In the genomic region with DNA sequence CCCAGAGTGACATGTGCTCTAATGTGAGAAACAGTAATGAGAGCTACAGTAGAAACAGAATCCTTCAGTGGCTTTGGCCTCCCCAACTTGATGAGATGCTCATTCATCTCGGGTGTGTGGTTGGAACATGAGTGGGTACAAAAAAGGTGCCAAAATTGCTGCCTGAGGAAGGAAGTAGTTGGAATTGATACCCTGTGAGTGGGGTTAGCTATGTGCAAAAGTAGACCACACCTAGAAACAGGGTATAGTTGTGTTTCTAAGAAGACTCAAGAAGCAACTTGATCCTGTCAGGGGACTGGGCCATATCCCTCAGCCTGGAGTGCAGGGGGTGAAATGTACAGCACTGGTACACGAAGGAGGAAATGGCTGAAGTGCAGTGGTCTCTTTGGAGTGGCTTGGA, we compare ENCODE assay signal across 18 cellular contexts.
DNase-seq lines count a peak whose midpoint lies in the region; ATAC-seq and TF ChIP-seq lines count a peak whose summit lies in the region.
"Had no signal": no experiment of that assay in that cellular context is flagged by ENCODE, and none has a peak within 500 bp of the region (broad histone marks: within the 10 kb centered on the region; RNA-seq: fewer than 3 reads in every experiment).

No MANE protein-coding gene starts in this region.

- H3K27ac Mint-ChIP-seq in activated naive CD4-positive, alpha-beta T cell treated with anti-CD3 and anti-CD28 coated beads for 36 hours = no peak overlapping the region
- peak overlapping the region; percentile 68 for H3K27ac Mint-ChIP-seq in activated T-helper 17 cell treated with anti-CD3 and anti-CD28 coated beads, Interleukin-2, amount 50 U/mL, for 72 hours
- peak overlapping the region; percentile 86 for H3K27ac Mint-ChIP-seq in stimulated activated effector memory CD8-positive, alpha-beta T cell treated with anti-CD3 and anti-CD28 coated beads, Interleukin-12 subunit alpha, Interleukin-12 subunit beta, amount 100 ng/mL, for 72 hours
- H3K27ac Mint-ChIP-seq: CD14-positive monocyte had no signal

- CTCF ChIA-PET in activated naive CD4-positive, alpha-beta T cell treated with anti-CD3 and anti-CD28 coated beads for 36 hours (lab: Charles Lee) = no interaction called here

- H4K20me1 ChIP-seq in KMS-11 (ENCODE audit: insufficient read depth) = no peaks in the 10 kb centered on the region

- H3K27me3 ChIP-seq in KMS-11 (ENCODE audit: insufficient read depth, low read depth) (no peaks in the 10 kb centered on the region), colonic mucosa (no peaks in the 10 kb centered on the region)
- H3K27me3 ChIP-seq: adrenal gland, uterus had no signal

- ATAC-seq in activated T-helper 17 cell treated with anti-CD3 and anti-CD28 coated beads, Interleukin-2, amount 50 U/mL, for 72 hours (replicated peaks) = peak; percentile 62
- ATAC-seq in stimulated activated effector memory CD8-positive, alpha-beta T cell treated with anti-CD3 and anti-CD28 coated beads, Interleukin-12 subunit alpha, Interleukin-12 subunit beta, amount 100 ng/mL, for 72 hours = peak; percentile 87

- intact Hi-C loops in activated naive CD4-positive, alpha-beta T cell treated with anti-CD3 and anti-CD28 coated beads for 36 hours (cut with micrococcal nuclease) = loop anchor here (2.0 kb wide), 1 partner anchor 25 kb away; no protein-coding TSS in a partner anchor
- intact Hi-C loops in colonic mucosa (cut with DNase I) = no loop called here

- peaks cover 2% of the 10 kb centered on the region for H3K9me3 Mint-ChIP-seq in activated naive CD4-positive, alpha-beta T cell treated with anti-CD3 and anti-CD28 coated beads for 36 hours
- H3K9me3 Mint-ChIP-seq in activated T-helper 17 cell treated with anti-CD3 and anti-CD28 coated beads, Interleukin-2, amount 50 U/mL, for 72 hours = no peaks in the 10 kb centered on the region
- H3K9me3 Mint-ChIP-seq in stimulated activated effector memory CD8-positive, alpha-beta T cell treated with anti-CD3 and anti-CD28 coated beads, Interleukin-12 subunit alpha, Interleukin-12 subunit beta, amount 100 ng/mL, for 72 hours = peaks cover 3% of the 10 kb centered on the region

- no peak overlapping the region for H3K4me3 Mint-ChIP-seq in activated naive CD4-positive, alpha-beta T cell treated with anti-CD3 and anti-CD28 coated beads for 36 hours
- peak overlapping the region; percentile 45 for H3K4me3 Mint-ChIP-seq in activated T-helper 17 cell treated with anti-CD3 and anti-CD28 coated beads, Interleukin-2, amount 50 U/mL, for 72 hours
- peak overlapping the region; percentile 25 for H3K4me3 Mint-ChIP-seq in stimulated activated effector memory CD8-positive, alpha-beta T cell treated with anti-CD3 and anti-CD28 coated beads, Interleukin-12 subunit alpha, Interleukin-12 subunit beta, amount 100 ng/mL, for 72 hours
- H3K4me3 Mint-ChIP-seq: CD14-positive monocyte had no signal

- no peak overlapping the region for H3K4me3 ChIP-seq in KMS-11 (IDR thresholded peaks at IDR 0.05; ENCODE audit: insufficient read depth, low read depth, low read length)
- no peak overlapping the region for H3K4me3 ChIP-seq in colonic mucosa
- H3K4me3 ChIP-seq: adrenal gland, coronary artery, SK-N-MC, uterus had no signal

- no peaks in the 10 kb centered on the region for H3K79me2 ChIP-seq in KMS-11 (ENCODE audit: insufficient read depth, low read depth)

- H3K9me3 ChIP-seq in colonic mucosa = no peaks in the 10 kb centered on the region
- H3K9me3 ChIP-seq: adrenal gland, uterus had no signal

- H3K36me3 Mint-ChIP-seq in activated naive CD4-positive, alpha-beta T cell treated with anti-CD3 and anti-CD28 coated beads for 36 hours (ENCODE audit: low read depth) = no peaks in the 10 kb centered on the region
- no peaks in the 10 kb centered on the region for H3K36me3 Mint-ChIP-seq in activated T-helper 17 cell treated with anti-CD3 and anti-CD28 coated beads, Interleukin-2, amount 50 U/mL, for 72 hours (ENCODE audit: low read depth)
- H3K36me3 Mint-ChIP-seq in stimulated activated effector memory CD8-positive, alpha-beta T cell treated with anti-CD3 and anti-CD28 coated beads, Interleukin-12 subunit alpha, Interleukin-12 subunit beta, amount 100 ng/mL, for 72 hours = peaks cover 11% of the 10 kb centered on the region
- H3K36me3 Mint-ChIP-seq: CD14-positive monocyte had no signal

- peak; percentile 38 for DNase-seq in activated naive CD4-positive, alpha-beta T cell treated with Interleukin-2 at 50 U/mL for 16 hours
- no peak for DNase-seq in activated naive CD4-positive, alpha-beta T cell treated with anti-CD3 and anti-CD28 coated beads for 36 hours
- DNase-seq in stimulated activated effector memory CD8-positive, alpha-beta T cell treated with anti-CD3 and anti-CD28 coated beads, Interleukin-12 subunit alpha, Interleukin-12 subunit beta, amount 100 ng/mL, for 72 hours (ENCODE audit: low spot score in 2 of 2) = peak in 1 of 2 donors; percentile 65
- no peak for DNase-seq in colonic mucosa
- DNase-seq in COR-L47 (lab: John Stamatoyannopoulos, UW) = no peak
- DNase-seq: adrenal gland, DMS53, mesenchymal stem cell, NCI-H1048, NCI-H187 treated with DMSO at 0.1 percent for 48 hours, retina, uterus had no signal

- H3K9ac ChIP-seq in KMS-11 = no peak overlapping the region
- H3K9ac ChIP-seq in colonic mucosa (ENCODE audit: low read depth in 2 of 2, low read length in 2 of 2) = no peak overlapping the region

- H3K36me3 ChIP-seq in KMS-11 (ENCODE audit: insufficient read depth) (no peaks in the 10 kb centered on the region), colonic mucosa (no peaks in the 10 kb centered on the region)
- H3K36me3 ChIP-seq: adrenal gland, uterus had no signal

- no peak overlapping the region for H3K27ac ChIP-seq in KMS-11
- H3K27ac ChIP-seq in colonic mucosa = no peak overlapping the region
- H3K27ac ChIP-seq: adrenal gland, coronary artery, RWPE1, SK-N-MC, uterus had no signal

- H3K4me1 Mint-ChIP-seq in activated naive CD4-positive, alpha-beta T cell treated with anti-CD3 and anti-CD28 coated beads for 36 hours (ENCODE audit: low read depth) = peaks cover 46% of the 10 kb centered on the region
- peaks cover 49% of the 10 kb centered on the region for H3K4me1 Mint-ChIP-seq in activated T-helper 17 cell treated with anti-CD3 and anti-CD28 coated beads, Interleukin-2, amount 50 U/mL, for 72 hours
- H3K4me1 Mint-ChIP-seq in stimulated activated effector memory CD8-positive, alpha-beta T cell treated with anti-CD3 and anti-CD28 coated beads, Interleukin-12 subunit alpha, Interleukin-12 subunit beta, amount 100 ng/mL, for 72 hours = peaks cover 55% of the 10 kb centered on the region

- TF ChIP-seq CTCF in KMS-11 (conservative IDR thresholded peaks at IDR 0.05; ENCODE audit: low read depth, low read length) (no peak), colonic mucosa (IDR thresholded peaks at IDR 0.05) (no peak)

- H3K4me2 ChIP-seq in KMS-11 = peak overlapping the region; percentile 88; the same call in 1 of the 2 replicates

- H3K4me1 ChIP-seq in KMS-11 (ENCODE audit: low read depth, poor library complexity, severe bottlenecking) = peaks cover 60% of the 10 kb centered on the region
- H3K4me1 ChIP-seq in colonic mucosa = no peaks in the 10 kb centered on the region
- H3K4me1 ChIP-seq: adrenal gland, uterus had no signal

- H2AFZ ChIP-seq in KMS-11 (ENCODE audit: low read depth) = no peak overlapping the region

- no peaks in the 10 kb centered on the region for H3K27me3 Mint-ChIP-seq in activated naive CD4-positive, alpha-beta T cell treated with anti-CD3 and anti-CD28 coated beads for 36 hours (ENCODE audit: low read depth)
- no peaks in the 10 kb centered on the region for H3K27me3 Mint-ChIP-seq in activated T-helper 17 cell treated with anti-CD3 and anti-CD28 coated beads, Interleukin-2, amount 50 U/mL, for 72 hours
